In genomic region chr20:63577317-63577894, GRCh38 we compare ENCODE assay signal across 1 cellular context.
TF ChIP-seq lines count a peak whose summit lies in the region.

No MANE protein-coding gene starts in this region.

TF ChIP-seq in HepG2, 621 proteins besides CTCF, POLR2A, EP300 and RAD21 (continued from another document and continues in another):
- TF ChIP-seq THAP7 (CRISPR knock-in tag; IDR thresholded peaks at IDR 0.05), result no peak
- no peak for TF ChIP-seq HCFC1 (IDR thresholded peaks at IDR 0.05; ENCODE audit: low read depth, low read length)
- TF ChIP-seq ZNF776 (CRISPR knock-in tag; IDR thresholded peaks at IDR 0.05), result 0 out of 2 replicates have a peak, but pooled peaks have one; percentile 45
- no peak for TF ChIP-seq SIX4 (CRISPR knock-in tag; IDR thresholded peaks at IDR 0.05)
- TF ChIP-seq ZKSCAN8 (CRISPR knock-in tag; IDR thresholded peaks at IDR 0.05; ENCODE audit: borderline replicate concordance), result no peak
- no peak for TF ChIP-seq MTA3 (CRISPR knock-in tag; IDR thresholded peaks at IDR 0.05)
- no peak for TF ChIP-seq ARID2 (CRISPR knock-in tag; IDR thresholded peaks at IDR 0.05; ENCODE audit: borderline replicate concordance)
- 0 out of 2 replicates have a peak, but pooled peaks have one; percentile 26 for TF ChIP-seq ZBTB21 (CRISPR knock-in tag; IDR thresholded peaks at IDR 0.05)
- no peak for TF ChIP-seq NR2F2 (IDR thresholded peaks at IDR 0.05; ENCODE audit: borderline replicate concordance, low read depth)
- TF ChIP-seq SALL2 (CRISPR knock-in tag; IDR thresholded peaks at IDR 0.05), result 0 out of 2 replicates have a peak, but pooled peaks have one; percentile 29
- TF ChIP-seq FOXJ3 (CRISPR knock-in tag; IDR thresholded peaks at IDR 0.05; ENCODE audit: borderline replicate concordance), result no peak; the same call in 1 of the 2 replicates
- TF ChIP-seq ELF4 (CRISPR knock-in tag; IDR thresholded peaks at IDR 0.05; ENCODE audit: borderline replicate concordance), result no peak
- no peak for TF ChIP-seq ZNF543 (CRISPR knock-in tag; IDR thresholded peaks at IDR 0.05)
- TF ChIP-seq ZNF790 (CRISPR knock-in tag; IDR thresholded peaks at IDR 0.05; ENCODE audit: borderline replicate concordance), result no peak
- peak; percentile 58; the same call in 1 of the 2 replicates for TF ChIP-seq YEATS4 (CRISPR knock-in tag; IDR thresholded peaks at IDR 0.05; ENCODE audit: borderline replicate concordance)
- TF ChIP-seq IRX3 (CRISPR knock-in tag; IDR thresholded peaks at IDR 0.05; ENCODE audit: borderline replicate concordance, low read depth), result 0 out of 2 replicates have a peak, but pooled peaks have one; percentile 49
- no peak for TF ChIP-seq ZNF318 (CRISPR knock-in tag; IDR thresholded peaks at IDR 0.05)
- TF ChIP-seq RCOR2 (CRISPR knock-in tag; IDR thresholded peaks at IDR 0.05), result no peak
- TF ChIP-seq ZNF350 (CRISPR knock-in tag; IDR thresholded peaks at IDR 0.05; ENCODE audit: borderline replicate concordance, low read depth), result no peak; the same call in 1 of the 2 replicates
- TF ChIP-seq HOXA3 (CRISPR knock-in tag; IDR thresholded peaks at IDR 0.05), result no peak; the same call in 1 of the 2 replicates
- TF ChIP-seq MLLT10 (CRISPR knock-in tag; IDR thresholded peaks at IDR 0.05), result no peak
- TF ChIP-seq PRPF4 (IDR thresholded peaks at IDR 0.05; ENCODE audit: low read depth, low read length, poor library complexity, severe bottlenecking), result no peak
- no peak for TF ChIP-seq ZNF10 (CRISPR knock-in tag; IDR thresholded peaks at IDR 0.05; ENCODE audit: borderline replicate concordance, low read depth)
- no peak for TF ChIP-seq SMYD3 (CRISPR knock-in tag; IDR thresholded peaks at IDR 0.05)
- TF ChIP-seq SMAD3 (CRISPR knock-in tag; IDR thresholded peaks at IDR 0.05), result peak; percentile 92
- peak; percentile 57; the same call in 1 of the 2 replicates for TF ChIP-seq ZBTB33 (CRISPR knock-in tag; IDR thresholded peaks at IDR 0.05)
- TF ChIP-seq CEBPG (CRISPR knock-in tag; IDR thresholded peaks at IDR 0.05), result no peak
- no peak for TF ChIP-seq JARID2 (CRISPR knock-in tag; IDR thresholded peaks at IDR 0.05; ENCODE audit: insufficient replicate concordance)
- no peak for TF ChIP-seq ONECUT2 (CRISPR knock-in tag; IDR thresholded peaks at IDR 0.05)
- peak; percentile 87; the same call in 1 of the 2 replicates for TF ChIP-seq ZNF572 (CRISPR knock-in tag; IDR thresholded peaks at IDR 0.05)
- no peak for TF ChIP-seq ZNF225 (CRISPR knock-in tag; IDR thresholded peaks at IDR 0.05)
- no peak for TF ChIP-seq ZNF775 (CRISPR knock-in tag; IDR thresholded peaks at IDR 0.05; ENCODE audit: borderline replicate concordance)
- no peak for TF ChIP-seq THRA (CRISPR knock-in tag; IDR thresholded peaks at IDR 0.05; ENCODE audit: borderline replicate concordance)
- TF ChIP-seq PTBP1 (IDR thresholded peaks at IDR 0.05; ENCODE audit: low read depth, low read length, poor library complexity, severe bottlenecking), result no peak
- TF ChIP-seq ZNF619 (CRISPR knock-in tag; IDR thresholded peaks at IDR 0.05), result no peak
- TF ChIP-seq ZNF766 (CRISPR knock-in tag; IDR thresholded peaks at IDR 0.05; ENCODE audit: borderline replicate concordance), result no peak
- TF ChIP-seq ZNF44 (CRISPR knock-in tag; IDR thresholded peaks at IDR 0.05), result no peak
- TF ChIP-seq RXRA (CRISPR knock-in tag; IDR thresholded peaks at IDR 0.05), result peak; percentile 37
- no peak for TF ChIP-seq SP140L (CRISPR knock-in tag; IDR thresholded peaks at IDR 0.05; ENCODE audit: borderline replicate concordance)
- no peak for TF ChIP-seq IKZF1 (IDR thresholded peaks at IDR 0.05)
- TF ChIP-seq JDP2 (CRISPR knock-in tag; IDR thresholded peaks at IDR 0.05; ENCODE audit: borderline replicate concordance), result no peak
- no peak for TF ChIP-seq ZNF678 (CRISPR knock-in tag; IDR thresholded peaks at IDR 0.05)
- no peak for TF ChIP-seq ZNF570 (CRISPR knock-in tag; IDR thresholded peaks at IDR 0.05; ENCODE audit: borderline replicate concordance)
- TF ChIP-seq ZKSCAN5 (CRISPR knock-in tag; IDR thresholded peaks at IDR 0.05), result no peak
- no peak for TF ChIP-seq TEAD2 (CRISPR knock-in tag; IDR thresholded peaks at IDR 0.05)
- no peak for TF ChIP-seq ZNF816 (CRISPR knock-in tag; IDR thresholded peaks at IDR 0.05; ENCODE audit: borderline replicate concordance)
- TF ChIP-seq PLSCR1 (CRISPR knock-in tag; IDR thresholded peaks at IDR 0.05; ENCODE audit: borderline replicate concordance), result no peak
- TF ChIP-seq CHD4 (IDR thresholded peaks at IDR 0.05; ENCODE audit: borderline replicate concordance, low read length), result no peak
- no peak for TF ChIP-seq ZMAT3 (CRISPR knock-in tag; conservative IDR thresholded peaks at IDR 0.05)
- no peak for TF ChIP-seq CC2D1A (CRISPR knock-in tag; IDR thresholded peaks at IDR 0.05)
- TF ChIP-seq TAF1 (CRISPR knock-in tag; IDR thresholded peaks at IDR 0.05), result no peak
- no peak for TF ChIP-seq FUBP1 (CRISPR knock-in tag; IDR thresholded peaks at IDR 0.05; ENCODE audit: borderline replicate concordance)
- no peak for TF ChIP-seq ZNF251 (CRISPR knock-in tag; IDR thresholded peaks at IDR 0.05)
- no peak for TF ChIP-seq NFYB (CRISPR knock-in tag; IDR thresholded peaks at IDR 0.05)
- no peak for TF ChIP-seq SKIL (CRISPR knock-in tag; IDR thresholded peaks at IDR 0.05; ENCODE audit: borderline replicate concordance)
